Comparison of ENCODE assay signal across 20 cellular contexts in genomic region chr7:28316489-28316888, GRCh38.
DNase-seq lines count a peak whose midpoint lies in the region; ATAC-seq, FAIRE-seq and TF ChIP-seq lines count a peak whose summit lies in the region.
"Had no signal": no experiment of that assay in that cellular context is flagged by ENCODE, and none has a peak within 500 bp of the region (broad histone marks: within the 10 kb centered on the region; RNA-seq: fewer than 3 reads in every experiment).

No MANE protein-coding gene starts in this region.

- H3K4me1 Mint-ChIP-seq in activated CD8-positive, alpha-beta T cell treated with anti-CD3 and anti-CD28 coated beads for 36 hours (ENCODE audit: low read depth) = peaks cover 9% of the 10 kb centered on the region
- H3K4me1 Mint-ChIP-seq in activated CD8-positive, alpha-beta T cell treated with anti-CD3 and anti-CD28 coated beads, Interleukin-2, amount 10 ng/mL, durations not matched to agents 7 days and 5 days (ENCODE audit: low read depth) = no peaks in the 10 kb centered on the region
- H3K4me1 Mint-ChIP-seq: activated B cell treated with CpG ODN at 0.5 μM for 24 hours, neural crest cell, T-cell had no signal

- CTCF ChIA-PET in activated CD8-positive, alpha-beta T cell treated with anti-CD3 and anti-CD28 coated beads for 36 hours (lab: Charles Lee) = interaction anchor here (1.5 kb wide), 1 partner anchor 20 kb away, joined by 3 read pairs; no protein-coding TSS in a partner anchor
- CTCF ChIA-PET in activated CD8-positive, alpha-beta T cell treated with anti-CD3 and anti-CD28 coated beads, Interleukin-2, amount 10 ng/mL, durations not matched to agents 7 days and 5 days (lab: Charles Lee) = no interaction called here
- CTCF ChIA-PET in HepG2 (lab: Yijun Ruan, JAX; ENCODE audit: low intra/inter-chr PET ratio, low total read pairs) = no interaction called here

- H3K36me3 Mint-ChIP-seq in activated CD8-positive, alpha-beta T cell treated with anti-CD3 and anti-CD28 coated beads for 36 hours (ENCODE audit: low read depth) = no peaks in the 10 kb centered on the region
- no peaks in the 10 kb centered on the region for H3K36me3 Mint-ChIP-seq in activated CD8-positive, alpha-beta T cell treated with anti-CD3 and anti-CD28 coated beads, Interleukin-2, amount 10 ng/mL, durations not matched to agents 7 days and 5 days (ENCODE audit: low read depth)
- H3K36me3 Mint-ChIP-seq: T-cell had no signal

- H3K4me2 ChIP-seq in fibroblast of lung (ENCODE audit: extremely low read depth, insufficient read depth, low read length) (no peak overlapping the region), HepG2 (ENCODE audit: low read depth, low read length) (no peak overlapping the region)

- POLR2A ChIA-PET in activated CD8-positive, alpha-beta T cell treated with anti-CD3 and anti-CD28 coated beads for 36 hours (lab: Charles Lee) = no interaction called here
- POLR2A ChIA-PET in activated CD8-positive, alpha-beta T cell treated with anti-CD3 and anti-CD28 coated beads, Interleukin-2, amount 10 ng/mL, durations not matched to agents 7 days and 5 days (lab: Charles Lee) = no interaction called here
- POLR2A ChIA-PET in HepG2 (lab: Yijun Ruan, JAX) = no interaction called here

- no peak overlapping the region for H3K4me3 Mint-ChIP-seq in activated CD8-positive, alpha-beta T cell treated with anti-CD3 and anti-CD28 coated beads for 36 hours
- H3K4me3 Mint-ChIP-seq in activated CD8-positive, alpha-beta T cell treated with anti-CD3 and anti-CD28 coated beads, Interleukin-2, amount 10 ng/mL, durations not matched to agents 7 days and 5 days = no peak overlapping the region
- H3K4me3 Mint-ChIP-seq: activated B cell treated with CpG ODN at 0.5 μM for 24 hours, neural crest cell, T-cell had no signal

- no peaks in the 10 kb centered on the region for H3K9me3 Mint-ChIP-seq in activated CD8-positive, alpha-beta T cell treated with anti-CD3 and anti-CD28 coated beads for 36 hours
- no peaks in the 10 kb centered on the region for H3K9me3 Mint-ChIP-seq in activated CD8-positive, alpha-beta T cell treated with anti-CD3 and anti-CD28 coated beads, Interleukin-2, amount 10 ng/mL, durations not matched to agents 7 days and 5 days (ENCODE audit: insufficient read depth)
- H3K9me3 Mint-ChIP-seq: activated B cell treated with CpG ODN at 0.5 μM for 24 hours, neural crest cell, T-cell had no signal

- H3K4me3 ChIP-seq in fibroblast of lung (replicated peaks in 1 of 4; ENCODE audit: control extremely low read depth in 1 of 4, insufficient read depth in 1 of 4, low read depth in 3 of 4, low read length in 4 of 4) (no peak overlapping the region), HepG2 (replicated peaks in 1 of 3; ENCODE audit: insufficient read depth in 1 of 3, low read depth in 2 of 3, low read length in 3 of 3) (no peak overlapping the region)
- H3K4me3 ChIP-seq: adrenal gland, coronary artery, upper lobe of left lung had no signal

- H3K4me1 ChIP-seq in fibroblast of lung (ENCODE audit: control insufficient read depth, extremely low read depth, insufficient read depth, low read length) = no peaks in the 10 kb centered on the region
- no peaks in the 10 kb centered on the region for H3K4me1 ChIP-seq in HepG2 (ENCODE audit: insufficient read depth, low read length)
- H3K4me1 ChIP-seq: upper lobe of left lung had no signal

- in situ Hi-C loops in HepG2 (cut with HindIII; ENCODE audit: extremely low pct_ligation_motif_present, low pct_unique_long_range_greater_than_20kb) = no loop called here

- H3K79me2 ChIP-seq in fibroblast of lung (ENCODE audit: control insufficient read depth, insufficient read depth, low read length) = no peaks in the 10 kb centered on the region
- no peaks in the 10 kb centered on the region for H3K79me2 ChIP-seq in HepG2 (ENCODE audit: insufficient read depth, low read length)

- H2AFZ ChIP-seq in fibroblast of lung (ENCODE audit: low read length) = no peak overlapping the region
- no peak overlapping the region for H2AFZ ChIP-seq in HepG2 (ENCODE audit: low read length)

- H3K27me3 ChIP-seq in fibroblast of lung (ENCODE audit: control insufficient read depth, insufficient read depth, low read length) (peaks cover 12% of the 10 kb centered on the region), HepG2 (ENCODE audit: control insufficient read depth in 1 of 2, insufficient read depth in 2 of 2, low read length in 2 of 2) (peaks cover 1 to 46% of the 10 kb centered on the region in 2 experiments; a peak in 3 of 5 replicates)
- H3K27me3 ChIP-seq: upper lobe of left lung had no signal

- no peak for TF ChIP-seq EP300 in HepG2 (IDR thresholded peaks at IDR 0.05; ENCODE audit: low read depth in 2 of 2, low read length in 2 of 2)
- no peak for TF ChIP-seq EP300 in HepG2 (CRISPR knock-in tag; IDR thresholded peaks at IDR 0.05; ENCODE audit: borderline replicate concordance)

- no peak overlapping the region for H3K9ac ChIP-seq in fibroblast of lung (ENCODE audit: insufficient read depth, low read length)
- H3K9ac ChIP-seq in HepG2 (ENCODE audit: insufficient read depth, low read depth, low read length) = no peak overlapping the region

- H3K27me3 Mint-ChIP-seq in activated CD8-positive, alpha-beta T cell treated with anti-CD3 and anti-CD28 coated beads for 36 hours = peaks cover 27% of the 10 kb centered on the region
- H3K27me3 Mint-ChIP-seq in activated CD8-positive, alpha-beta T cell treated with anti-CD3 and anti-CD28 coated beads, Interleukin-2, amount 10 ng/mL, durations not matched to agents 7 days and 5 days (ENCODE audit: low read depth) = peaks cover 21% of the 10 kb centered on the region

- no peak for FAIRE-seq in HepG2 (lab: Jason Lieb, UNC)

- TF ChIP-seq RAD21 in HepG2 (CRISPR knock-in tag; IDR thresholded peaks at IDR 0.05) = no peak

- no peak for TF ChIP-seq POLR2A in HepG2 (IDR thresholded peaks at IDR 0.05; ENCODE audit: insufficient read depth in 1 of 2, low read depth in 2 of 2, low read length in 2 of 2)

- H4K20me1 ChIP-seq in fibroblast of lung (ENCODE audit: control insufficient read depth, extremely low read depth, insufficient read depth, low read length) (no peaks in the 10 kb centered on the region), HepG2 (ENCODE audit: insufficient read depth, low read length) (no peaks in the 10 kb centered on the region)

- BruUV-seq in HepG2 (replicated peaks; lab: Mats Ljungman, UMichigan) = no TSS peak

- intact Hi-C loops in activated CD8-positive, alpha-beta T cell treated with anti-CD3 and anti-CD28 coated beads for 36 hours (cut with micrococcal nuclease) = no loop called here
- intact Hi-C loops in HepG2 (cut with micrococcal nuclease; ENCODE audit: unreplicated experiment) = no loop called here

- H3K36me3 ChIP-seq in fibroblast of lung (ENCODE audit: control insufficient read depth, insufficient read depth, low read length) (no peaks in the 10 kb centered on the region), HepG2 (replicated peaks in 1 of 2; ENCODE audit: control insufficient read depth in 1 of 2, insufficient read depth in 2 of 2, low read length in 2 of 2) (no peaks in the 10 kb centered on the region)
- H3K36me3 ChIP-seq: adrenal gland, upper lobe of left lung had no signal

- no peaks in the 10 kb centered on the region for H3K9me3 ChIP-seq in fibroblast of lung (ENCODE audit: control insufficient read depth, insufficient read depth, low read depth, low read length)
- H3K9me3 ChIP-seq in HepG2 (ENCODE audit: low read length) = no peaks in the 10 kb centered on the region
- H3K9me3 ChIP-seq: adrenal gland, upper lobe of left lung had no signal

- no peak for DNase-seq in activated CD8-positive, alpha-beta T cell treated with anti-CD3 and anti-CD28 coated beads for 36 hours
- DNase-seq in activated CD8-positive, alpha-beta T cell treated with anti-CD3 and anti-CD28 coated beads, Interleukin-2, amount 10 ng/mL, durations not matched to agents 7 days and 5 days = no peak
- DNase-seq in RPMI7951 (ENCODE audit: low read depth) (peak; percentile 54), fibroblast of lung (ENCODE audit: low read depth in 2 of 2) (peak; percentile 70 to 72), NCI-H187 treated with DMSO at 0.1 percent for 48 hours (lab: John Stamatoyannopoulos, UW) (no peak), HepG2 (ENCODE audit: low spot score) (no peak)
- no peak for DNase-seq in stimulated activated naive CD8-positive, alpha-beta T cell treated with anti-CD3 and anti-CD28 coated beads, Interleukin-15, Interleukin-2, amounts not matched to agents 100 U/mL and 50 U/mL, for 24 hours
- DNase-seq: activated B cell treated with CpG ODN at 0.5 μM for 24 hours; activated CD8-positive, alpha-beta memory T cell treated with anti-CD3 and anti-CD28 coated beads, Interleukin-2, amount 50 U/mL, for 48 hours; adrenal gland; GF-D8; NCI-H187; NCI-H748 treated with DMSO at 0.1 percent for 48 hours; retina; stimulated activated CD4-positive, alpha-beta T cell treated with anti-CD3 and anti-CD28 coated beads, Interleukin-2, amount 100 ng/mL, for 48 hours; T-cell; upper lobe of left lung had no signal

- H3K27ac Mint-ChIP-seq in activated CD8-positive, alpha-beta T cell treated with anti-CD3 and anti-CD28 coated beads for 36 hours = no peak overlapping the region
- H3K27ac Mint-ChIP-seq in activated CD8-positive, alpha-beta T cell treated with anti-CD3 and anti-CD28 coated beads, Interleukin-2, amount 10 ng/mL, durations not matched to agents 7 days and 5 days = no peak overlapping the region
- H3K27ac Mint-ChIP-seq: activated B cell treated with CpG ODN at 0.5 μM for 24 hours, T-cell had no signal

- 1% methylated on average over 3 of the region's 3 CpGs for WGBS in HepG2 (ENCODE audit: low lambda C conversion rate)

- no peak for TF ChIP-seq CTCF in activated CD8-positive, alpha-beta T cell treated with anti-CD3 and anti-CD28 coated beads for 36 hours (IDR thresholded peaks at IDR 0.05)
- TF ChIP-seq CTCF in fibroblast of lung (conservative IDR thresholded peaks at IDR 0.05 in 1 of 2, IDR thresholded peaks at IDR 0.05 in 1 of 2; ENCODE audit: low read depth in 1 of 2, low read length in 2 of 2) (no peak), HepG2 (CRISPR knock-in tag; IDR thresholded peaks at IDR 0.05) (no peak)

- H3K27ac ChIP-seq in fibroblast of lung (ENCODE audit: insufficient read depth, low read length) = no peak overlapping the region
- no peak overlapping the region for H3K27ac ChIP-seq in HepG2 (ENCODE audit: extremely low read length, insufficient read depth, low read length)
- H3K27ac ChIP-seq: adrenal gland, coronary artery, upper lobe of left lung had no signal

- peak; percentile 45 for ATAC-seq in activated CD8-positive, alpha-beta T cell treated with anti-CD3 and anti-CD28 coated beads for 36 hours
- ATAC-seq in activated CD8-positive, alpha-beta T cell treated with anti-CD3 and anti-CD28 coated beads, Interleukin-2, amount 10 ng/mL, durations not matched to agents 7 days and 5 days = no peak
- peak; percentile 56 for ATAC-seq in stimulated activated naive CD8-positive, alpha-beta T cell treated with anti-CD3 and anti-CD28 coated beads, Interleukin-15, Interleukin-2, amounts not matched to agents 100 U/mL and 50 U/mL, for 24 hours
- ATAC-seq in GM21786 (IDR thresholded peaks at IDR 0.05; ENCODE audit: unreplicated experiment) (no peak), HepG2 (no peak)
- ATAC-seq: T-cell had no signal

TF ChIP-seq in HepG2, 621 proteins besides CTCF, POLR2A, EP300 and RAD21 (continues in another document):
- TF ChIP-seq SMARCC2 (IDR thresholded peaks at IDR 0.05) = no peak
- no peak for TF ChIP-seq NR1H2 (CRISPR knock-in tag; IDR thresholded peaks at IDR 0.05; ENCODE audit: borderline replicate concordance, low read depth)
- no peak for TF ChIP-seq ZNF121 (CRISPR knock-in tag; IDR thresholded peaks at IDR 0.05)

Comparison
In these comparisons a context has a peak if more than half of its experiments do, and no peak if none do; other contexts are left out.
1. ATAC-seq: peak in activated CD8-positive, alpha-beta T cell treated with anti-CD3 and anti-CD28 coated beads for 36 hours (single experiment) and stimulated activated naive CD8-positive, alpha-beta T cell treated with anti-CD3 and anti-CD28 coated beads, Interleukin-15, Interleukin-2, amounts not matched to agents 100 U/mL and 50 U/mL, for 24 hours (single experiment); none in activated CD8-positive, alpha-beta T cell treated with anti-CD3 and anti-CD28 coated beads, Interleukin-2, amount 10 ng/mL, durations not matched to agents 7 days and 5 days (single experiment), GM21786 (single experiment) and HepG2 (single experiment).
2. DNase-seq: peak in RPMI7951 (single experiment) and fibroblast of lung (2 of 2); none in activated CD8-positive, alpha-beta T cell treated with anti-CD3 and anti-CD28 coated beads for 36 hours (single experiment), activated CD8-positive, alpha-beta T cell treated with anti-CD3 and anti-CD28 coated beads, Interleukin-2, amount 10 ng/mL, durations not matched to agents 7 days and 5 days (single experiment), stimulated activated naive CD8-positive, alpha-beta T cell treated with anti-CD3 and anti-CD28 coated beads, Interleukin-15, Interleukin-2, amounts not matched to agents 100 U/mL and 50 U/mL, for 24 hours (single experiment), NCI-H187 treated with DMSO at 0.1 percent for 48 hours (single experiment) and HepG2 (single experiment).